19 cellular contexts compared by ENCODE assay signal in genomic region chr21:35559881-35560280, GRCh38.
DNase-seq lines count a peak whose midpoint lies in the region; ATAC-seq, FAIRE-seq and TF ChIP-seq lines count a peak whose summit lies in the region.
"Had no signal": no experiment of that assay in that cellular context is flagged by ENCODE, and none has a peak within 500 bp of the region (broad histone marks: within the 10 kb centered on the region; RNA-seq: fewer than 3 reads in every experiment).

No MANE protein-coding gene starts in this region.

- DNase-seq in AG20443 (ENCODE audit: low spot score) (peak; percentile 58), M059J (ENCODE audit: low read depth) (peak; percentile 73), astrocyte (ENCODE audit: low read depth) (peak; percentile 55), iris pigment epithelial cell (ENCODE audit: low read depth) (peak; percentile 69), heart right ventricle (no peak), NCI-H2029 (lab: John Stamatoyannopoulos, UW) (no peak)
- no peak for DNase-seq in activated T-cell treated with anti-CD3 and anti-CD28 coated beads, Interleukin-2, amount 50 U/mL, for 72 hours
- DNase-seq: activated CD4-positive, alpha-beta T cell treated with anti-CD3 and anti-CD28 coated beads for 4 hours; activated effector memory CD4-positive, alpha-beta T cell treated with Interleukin-2 at 50 U/mL for 16 hours; DMS79 treated with DMSO at 0.1 percent for 48 hours; immature natural killer cell; left ventricle myocardium superior; NCI-H82; PC-9; tibial artery had no signal

- no peaks in the 10 kb centered on the region for H3K79me2 ChIP-seq in astrocyte (ENCODE audit: insufficient read depth, low read length)

- H3K27ac Mint-ChIP-seq in astrocyte (ENCODE audit: unreplicated experiment): peak overlapping the region; percentile 92
- no peak overlapping the region for H3K27ac Mint-ChIP-seq in activated T-cell treated with anti-CD3 and anti-CD28 coated beads, Interleukin-2, amount 50 U/mL, for 72 hours
- H3K27ac Mint-ChIP-seq: immature natural killer cell; stimulated activated effector memory CD8-positive, alpha-beta T cell treated with anti-CD3 and anti-CD28 coated beads, Interleukin-12 subunit alpha, Interleukin-12 subunit beta, amount 100 ng/mL, for 72 hours had no signal

- H3K27ac ChIP-seq in astrocyte (ENCODE audit: low read depth, low read length) (peak overlapping the region; percentile 93), heart right ventricle (peak overlapping the region in 1 of 10 donors; percentile 72)
- H3K27ac ChIP-seq: neutrophil, PC-9, tibial artery had no signal

- no peak overlapping the region for H3K4me3 Mint-ChIP-seq in astrocyte (ENCODE audit: unreplicated experiment)
- no peak overlapping the region for H3K4me3 Mint-ChIP-seq in activated T-cell treated with anti-CD3 and anti-CD28 coated beads, Interleukin-2, amount 50 U/mL, for 72 hours
- H3K4me3 Mint-ChIP-seq: immature natural killer cell; stimulated activated effector memory CD8-positive, alpha-beta T cell treated with anti-CD3 and anti-CD28 coated beads, Interleukin-12 subunit alpha, Interleukin-12 subunit beta, amount 100 ng/mL, for 72 hours had no signal

- H3K9me3 ChIP-seq in astrocyte (ENCODE audit: insufficient read depth, low read depth, low read length) (no peaks in the 10 kb centered on the region), heart right ventricle (no peaks in the 10 kb centered on the region)
- H3K9me3 ChIP-seq: neutrophil, tibial artery had no signal

- FAIRE-seq in astrocyte (lab: Jason Lieb, UNC): peak; percentile 47
- FAIRE-seq: TTC549 had no signal

- H3K9me3 Mint-ChIP-seq in astrocyte (ENCODE audit: unreplicated experiment): no peaks in the 10 kb centered on the region
- H3K9me3 Mint-ChIP-seq in activated T-cell treated with anti-CD3 and anti-CD28 coated beads, Interleukin-2, amount 50 U/mL, for 72 hours: peaks cover 0 to 2% of the 10 kb centered on the region in 2 donors
- H3K9me3 Mint-ChIP-seq: immature natural killer cell; stimulated activated effector memory CD8-positive, alpha-beta T cell treated with anti-CD3 and anti-CD28 coated beads, Interleukin-12 subunit alpha, Interleukin-12 subunit beta, amount 100 ng/mL, for 72 hours had no signal

- H3K4me1 ChIP-seq in astrocyte (ENCODE audit: insufficient read depth, low read length) (peaks cover 38% of the 10 kb centered on the region), heart right ventricle (peaks cover 0 to 44% (median 0%) of the 10 kb centered on the region in 9 donors)

- no peak overlapping the region for H2AFZ ChIP-seq in astrocyte (ENCODE audit: low read depth, low read length)
- H2AFZ ChIP-seq: PC-9 had no signal

- 63 to 66% methylated on average over 3 of the region's 3 CpGs for WGBS in heart right ventricle, 2 donors

- H3K27me3 ChIP-seq in astrocyte (ENCODE audit: insufficient read depth, low read length): no peaks in the 10 kb centered on the region
- peaks cover 0 to 19% (median 0%) of the 10 kb centered on the region in 7 donors for H3K27me3 ChIP-seq in heart right ventricle
- H3K27me3 ChIP-seq: neutrophil, tibial artery had no signal

- no peak for TF ChIP-seq CTCF in astrocyte (IDR thresholded peaks at IDR 0.05; ENCODE audit: insufficient read depth, low read depth, low read length)
- TF ChIP-seq CTCF in heart right ventricle (IDR thresholded peaks at IDR 0.05): no peak

- H4K20me1 ChIP-seq in astrocyte (ENCODE audit: insufficient read depth, low read length): no peaks in the 10 kb centered on the region

- H3K27me3 Mint-ChIP-seq in astrocyte (ENCODE audit: low read depth, unreplicated experiment): no peaks in the 10 kb centered on the region
- peaks cover 7% of the 10 kb centered on the region for H3K27me3 Mint-ChIP-seq in activated T-cell treated with anti-CD3 and anti-CD28 coated beads, Interleukin-2, amount 50 U/mL, for 72 hours (ENCODE audit: low read depth)

- peak overlapping the region; percentile 49 for H3K4me2 ChIP-seq in astrocyte (ENCODE audit: low read length)
- H3K4me2 ChIP-seq: PC-9 had no signal

- ATAC-seq in heart right ventricle: no peak
- no peak for ATAC-seq in activated T-cell treated with anti-CD3 and anti-CD28 coated beads, Interleukin-2, amount 50 U/mL, for 72 hours (replicated peaks in 1 of 2)
- ATAC-seq in HG02571 (IDR thresholded peaks at IDR 0.05; ENCODE audit: unreplicated experiment): no peak
- ATAC-seq: left ventricle myocardium superior; stimulated activated effector memory CD8-positive, alpha-beta T cell treated with anti-CD3 and anti-CD28 coated beads, Interleukin-12 subunit alpha, Interleukin-12 subunit beta, amount 100 ng/mL, for 72 hours had no signal

- intact Hi-C loops in heart right ventricle (cut with DNase I): loop anchor here in 1 of 10 donors (10.0 kb wide), 1 partner anchor 55 kb away; no protein-coding TSS in a partner anchor

- H3K36me3 ChIP-seq in astrocyte (ENCODE audit: insufficient read depth, low read length) (no peaks in the 10 kb centered on the region), heart right ventricle (no peaks in the 10 kb centered on the region)
- H3K36me3 ChIP-seq: neutrophil, tibial artery had no signal

- no peaks in the 10 kb centered on the region for H3K36me3 Mint-ChIP-seq in astrocyte (ENCODE audit: low read depth, unreplicated experiment)
- H3K36me3 Mint-ChIP-seq in activated T-cell treated with anti-CD3 and anti-CD28 coated beads, Interleukin-2, amount 50 U/mL, for 72 hours (ENCODE audit: insufficient read depth in 2 of 2): no peaks in the 10 kb centered on the region
- H3K36me3 Mint-ChIP-seq: immature natural killer cell; stimulated activated effector memory CD8-positive, alpha-beta T cell treated with anti-CD3 and anti-CD28 coated beads, Interleukin-12 subunit alpha, Interleukin-12 subunit beta, amount 100 ng/mL, for 72 hours had no signal

- H3K9ac ChIP-seq in astrocyte (ENCODE audit: low read length): peak overlapping the region; percentile 75

- peaks cover 43% of the 10 kb centered on the region for H3K4me1 Mint-ChIP-seq in astrocyte (ENCODE audit: low read depth, unreplicated experiment)
- no peaks in the 10 kb centered on the region for H3K4me1 Mint-ChIP-seq in activated T-cell treated with anti-CD3 and anti-CD28 coated beads, Interleukin-2, amount 50 U/mL, for 72 hours (ENCODE audit: low read depth)
- H3K4me1 Mint-ChIP-seq: immature natural killer cell; stimulated activated effector memory CD8-positive, alpha-beta T cell treated with anti-CD3 and anti-CD28 coated beads, Interleukin-12 subunit alpha, Interleukin-12 subunit beta, amount 100 ng/mL, for 72 hours had no signal

- H3K4me3 ChIP-seq in astrocyte (ENCODE audit: insufficient read depth, low read depth, low read length): no peak overlapping the region
- no peak overlapping the region for H3K4me3 ChIP-seq in heart right ventricle
- H3K4me3 ChIP-seq: PC-9, tibial artery had no signal

Comparison
In these comparisons a context has a peak if more than half of its experiments do, and no peak if none do; other contexts are left out.
1. DNase-seq: peak in AG20443 (single experiment), M059J (single experiment), astrocyte (single experiment) and iris pigment epithelial cell (single experiment); none in heart right ventricle (0 of 2), NCI-H2029 (single experiment) and activated T-cell treated with anti-CD3 and anti-CD28 coated beads, Interleukin-2, amount 50 U/mL, for 72 hours (0 of 2).